8 cellular contexts compared by ENCODE assay signal in genomic region chrX:115732530-115732929, GRCh38.
DNase-seq lines count a peak whose midpoint lies in the region; ATAC-seq, FAIRE-seq and TF ChIP-seq lines count a peak whose summit lies in the region.
"Not testable (repeated sequence)": the region's sequence is repeated elsewhere in the genome, so short reads cannot be mapped to it uniquely, and the experiment has no call there.

No MANE protein-coding gene starts in this region.

- not testable (repeated sequence) for H2AFZ ChIP-seq in HCT116 (ENCODE audit: low read depth, low read length, poor library complexity, severe bottlenecking); GM12878 (ENCODE audit: control insufficient read depth, low read depth, low read length); HepG2 (ENCODE audit: low read length)

- TF ChIP-seq CTCF in 22Rv1 (IDR thresholded peaks at IDR 0.05); HCT116 (IDR thresholded peaks at IDR 0.05 in 2 of 3, conservative IDR thresholded peaks at IDR 0.05 in 1 of 3; ENCODE audit: borderline replicate concordance in 1 of 3, insufficient read depth in 1 of 3, low read depth in 2 of 3, low read length in 2 of 3); HL-60 (IDR thresholded peaks at IDR 0.05; ENCODE audit: insufficient read depth, low read length); Panc1 (IDR thresholded peaks at IDR 0.05); GM12878 (IDR thresholded peaks at IDR 0.05 in 2 of 3, conservative IDR thresholded peaks at IDR 0.05 in 1 of 3; ENCODE audit: control insufficient read depth in 2 of 3, extremely low read depth in 1 of 3, insufficient read depth in 1 of 3, low read depth in 3 of 3, low read length in 3 of 3); brain microvascular endothelial cell (IDR thresholded peaks at IDR 0.05; ENCODE audit: low read depth, low read length, missing control alignments); HepG2 (CRISPR knock-in tag; IDR thresholded peaks at IDR 0.05): not testable (repeated sequence)

- POLR2A ChIA-PET in HCT116 (lab: Charles Lee); Panc1 (lab: Charles Lee); GM12878 (lab: Charles Lee); HepG2 (lab: Yijun Ruan, JAX): not testable (repeated sequence)

- WGBS in GM12878 (ENCODE audit: insufficient coverage, insufficient replicate concordance, low lambda C conversion rate, missing lambda C conversion rate), result no CpG with 5 or more reads among the region's 39 CpGs
- WGBS in HepG2 (ENCODE audit: low lambda C conversion rate), result no CpG with 5 or more reads among the region's 39 CpGs

- not testable (repeated sequence) for H3K9me2 ChIP-seq in HCT116 (ENCODE audit: insufficient read depth)

- H3K4me2 ChIP-seq in HCT116 (ENCODE audit: low read length); GM12878 (ENCODE audit: control insufficient read depth, insufficient read depth); HepG2 (ENCODE audit: low read depth, low read length): not testable (repeated sequence)

- not testable (repeated sequence) for H3K4me1 ChIP-seq in HCT116 (ENCODE audit: control insufficient read depth in 1 of 2, insufficient read depth in 2 of 2, low read length in 2 of 2); Panc1 (ENCODE audit: control insufficient read depth, insufficient read depth, low read length); GM12878 (ENCODE audit: control insufficient read depth, insufficient read depth, low read length); HepG2 (ENCODE audit: insufficient read depth, low read length)

- RAD21 ChIA-PET in HCT116 (lab: Charles Lee; ENCODE audit: low non-redundant PET in 1 of 2, low total read pairs in 2 of 2, uncharacterized antibody in 2 of 2, unreplicated experiment in 2 of 2); GM12878 (lab: Charles Lee; ENCODE audit: unreplicated experiment): not testable (repeated sequence)

- CTCF ChIA-PET in HCT116 (lab: Charles Lee); Panc1 (lab: Charles Lee); GM12878 (lab: Yijun Ruan, JAX); HepG2 (lab: Yijun Ruan, JAX; ENCODE audit: low intra/inter-chr PET ratio, low total read pairs): not testable (repeated sequence)

- SMC1A ChIA-PET in GM12878 (lab: Charles Lee; ENCODE audit: uncharacterized antibody, unreplicated experiment), result not testable (repeated sequence)

- in situ Hi-C loops in Panc1 (cut with HindIII; ENCODE audit: low pct_unique_long_range_greater_than_20kb, low sequenced_read_pairs); GM12878 (cut with MboI); brain microvascular endothelial cell (cut with HindIII; ENCODE audit: low pct_ligation_motif_present, low sequenced_read_pairs); HepG2 (cut with HindIII; ENCODE audit: extremely low pct_ligation_motif_present, low pct_unique_long_range_greater_than_20kb): not testable (repeated sequence)

- H3K27me3 ChIP-seq in HCT116 (ENCODE audit: insufficient read depth, low read length); HL-60 (ENCODE audit: insufficient read depth, poor library complexity, severe bottlenecking); Panc1 (ENCODE audit: control insufficient read depth, insufficient read depth, low read length); GM12878 (replicated peaks in 1 of 2; ENCODE audit: control insufficient read depth in 2 of 2, insufficient read depth in 2 of 2, low read length in 1 of 2); brain microvascular endothelial cell (replicated peaks); HepG2 (ENCODE audit: control insufficient read depth in 1 of 2, insufficient read depth in 2 of 2, low read length in 2 of 2): not testable (repeated sequence)

- FAIRE-seq in GM12878 (lab: Jason Lieb, UNC); HepG2 (lab: Jason Lieb, UNC): not testable (repeated sequence)

- not testable (repeated sequence) for DNase-seq in HCT116 (ENCODE audit: low read depth, low spot score); HL-60 (ENCODE audit: low read depth in 1 of 2, low spot score in 1 of 2); Panc1 (ENCODE audit: low read depth, low spot score); GM12878 (ENCODE audit: low read depth, low spot score); brain microvascular endothelial cell; HepG2 (ENCODE audit: low spot score)

- H3K4me3 ChIP-seq in HCT116 (replicated peaks in 1 of 2; ENCODE audit: low read depth in 1 of 2, low read length in 2 of 2); HL-60 (replicated peaks; ENCODE audit: insufficient read depth, low read length); Panc1 (ENCODE audit: low read depth in 2 of 2, low read length in 2 of 2); GM12878; brain microvascular endothelial cell (ENCODE audit: low read depth, low read length); HepG2 (replicated peaks in 1 of 3; ENCODE audit: insufficient read depth in 1 of 3, low read depth in 2 of 3, low read length in 3 of 3): not testable (repeated sequence)

- intact Hi-C loops in HCT116 (cut with micrococcal nuclease); Panc1 (cut with micrococcal nuclease; ENCODE audit: unreplicated experiment); GM12878 (cut with micrococcal nuclease; ENCODE audit: unreplicated experiment); HepG2 (cut with micrococcal nuclease; ENCODE audit: unreplicated experiment): not testable (repeated sequence)

- H3K27ac ChIP-seq in 22Rv1, result peak overlapping the region; percentile 71
- H3K27ac ChIP-seq in HCT116 (ENCODE audit: low read depth, low read length); Panc1 (ENCODE audit: low read length); GM12878 (ENCODE audit: control insufficient read depth, insufficient read depth); HepG2 (ENCODE audit: extremely low read length, insufficient read depth, low read length): not testable (repeated sequence)
- peak overlapping the region; percentile 79 for H3K27ac ChIP-seq in HL-60 (replicated peaks)
- peak overlapping the region; percentile 64 for H3K27ac ChIP-seq in brain microvascular endothelial cell

- not testable (repeated sequence) for ATAC-seq in HCT116, Panc1, SK-N-SH treated with all-trans-retinoic acid at 6 μM for 48 hours, GM12878, HepG2

- not testable (repeated sequence) for H4K20me1 ChIP-seq in HCT116 (ENCODE audit: insufficient read depth); GM12878 (ENCODE audit: control insufficient read depth, insufficient read depth); HepG2 (ENCODE audit: insufficient read depth, low read length)

- H3K36me3 ChIP-seq in HCT116 (ENCODE audit: control insufficient read depth in 1 of 2, insufficient read depth in 2 of 2, low read length in 2 of 2); Panc1 (ENCODE audit: control insufficient read depth, insufficient read depth, low read length); GM12878 (ENCODE audit: control insufficient read depth in 2 of 2, insufficient read depth in 2 of 2, low read length in 1 of 2); brain microvascular endothelial cell (replicated peaks); HepG2 (replicated peaks in 1 of 2; ENCODE audit: control insufficient read depth in 1 of 2, insufficient read depth in 2 of 2, low read length in 2 of 2): not testable (repeated sequence)

- not testable (repeated sequence) for TF ChIP-seq EP300 in GM12878 (IDR thresholded peaks at IDR 0.05; ENCODE audit: borderline replicate concordance in 1 of 2, control insufficient read depth in 1 of 2, low read depth in 2 of 2, low read length in 2 of 2); HepG2 (IDR thresholded peaks at IDR 0.05; ENCODE audit: low read depth in 2 of 2, low read length in 2 of 2); HepG2 (CRISPR knock-in tag; IDR thresholded peaks at IDR 0.05; ENCODE audit: borderline replicate concordance)

- TSS peak; percentile 88 for BruUV-seq in HCT116 (replicated peaks; lab: Mats Ljungman, UMichigan)
- TSS peak; percentile 87 for BruUV-seq in Panc1 (replicated peaks; lab: Mats Ljungman, UMichigan)
- not testable (repeated sequence) for BruUV-seq in GM12878 (replicated peaks; lab: Mats Ljungman, UMichigan)
- TSS peak; percentile 98 for BruUV-seq in HepG2 (replicated peaks; lab: Mats Ljungman, UMichigan)

- H3K9me3 ChIP-seq in HCT116 (ENCODE audit: control insufficient read depth in 1 of 2, insufficient read depth in 1 of 2, low read depth in 1 of 2, low read length in 2 of 2); Panc1 (ENCODE audit: control insufficient read depth, insufficient read depth, low read depth, low read length); GM12878 (replicated peaks; ENCODE audit: control insufficient read depth, insufficient read depth, low read length); HepG2 (ENCODE audit: low read length): not testable (repeated sequence)

- not testable (repeated sequence) for TF ChIP-seq POLR2A in HCT116 (IDR thresholded peaks at IDR 0.05; ENCODE audit: borderline replicate concordance, extremely low read depth, insufficient read depth, insufficient read length); GM12878 (IDR thresholded peaks at IDR 0.05; ENCODE audit: low read depth, low read length); HepG2 (IDR thresholded peaks at IDR 0.05; ENCODE audit: insufficient read depth in 1 of 2, low read depth in 2 of 2, low read length in 2 of 2)

- H3K9ac ChIP-seq in HCT116 (ENCODE audit: low read length); GM12878 (ENCODE audit: control insufficient read depth, insufficient read depth, low read length); HepG2 (ENCODE audit: insufficient read depth, low read depth, low read length): not testable (repeated sequence)

- H3K79me2 ChIP-seq in HCT116 (ENCODE audit: insufficient read depth, low read length); GM12878 (ENCODE audit: control insufficient read depth, insufficient read depth, low read length); HepG2 (ENCODE audit: insufficient read depth, low read length): not testable (repeated sequence)

- not testable (repeated sequence) for TF ChIP-seq RAD21 in HCT116 (IDR thresholded peaks at IDR 0.05; ENCODE audit: low read depth); GM12878 (IDR thresholded peaks at IDR 0.05; ENCODE audit: insufficient read depth, low read depth, low read length)
- TF ChIP-seq RAD21 in HepG2 (CRISPR knock-in tag; IDR thresholded peaks at IDR 0.05), result 0 out of 2 replicates have a peak, but pooled peaks have one; percentile 14
